8 cellular contexts compared by ENCODE assay signal in the genomic region with DNA sequence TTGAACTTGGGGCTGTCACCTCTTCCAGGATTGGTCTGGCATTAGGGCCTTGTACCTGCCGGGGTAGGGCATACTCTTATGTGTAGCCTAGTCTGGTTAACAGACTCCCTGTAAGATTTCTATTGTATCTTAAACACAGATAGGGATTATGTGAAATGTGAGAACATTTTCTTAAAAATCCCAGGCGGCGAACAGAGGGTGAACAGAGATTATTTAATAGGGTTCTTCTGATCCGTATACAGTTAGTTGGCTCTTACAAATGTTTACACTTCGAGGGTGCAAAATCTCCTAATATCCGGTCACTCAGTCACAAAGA. TPM values are rescaled to one million over a fixed set of nuclear protein-coding genes. Genes with fewer than 3 reads are reported as not detected.
A peak's percentile ranks its signal among the peaks of the same experiment; 100 is the strongest.
DNase-seq lines count a peak whose midpoint lies in the region; ATAC-seq and TF ChIP-seq lines count a peak whose summit lies in the region.

No MANE protein-coding gene starts in this region.

- WGBS in stomach, 5 donors: 1 to 10% (median 3%) methylated on average over 6 of the region's 6 CpGs

- H3K4me1 Mint-ChIP-seq in activated CD4-positive, alpha-beta memory T cell treated with anti-CD3 and anti-CD28 coated beads for 36 hours (ENCODE audit: low read depth): peaks cover 36% of the 10 kb centered on the region

- H3K27ac ChIP-seq in stomach: peak overlapping the region; percentile 76 to 94 (median 92)

- no peaks in the 10 kb centered on the region for H3K9me3 Mint-ChIP-seq in activated CD4-positive, alpha-beta memory T cell treated with anti-CD3 and anti-CD28 coated beads for 36 hours

- CTCF ChIA-PET in activated CD4-positive, alpha-beta memory T cell treated with anti-CD3 and anti-CD28 coated beads for 36 hours (lab: Charles Lee): interaction anchor here (0.6 to 2.8 kb wide), 6 partner anchors 13 to 266 kb away, joined by 3 to 25 read pairs (median 12); no protein-coding TSS in a partner anchor

- H3K9me3 ChIP-seq in iPS-15b (ENCODE audit: control insufficient read depth, insufficient read depth, low read length) (no peaks in the 10 kb centered on the region), stomach (no peaks in the 10 kb centered on the region)

- H3K27me3 ChIP-seq in iPS-15b (ENCODE audit: control insufficient read depth, insufficient read depth, low read length) (peaks cover 47% of the 10 kb centered on the region), stomach (no peaks in the 10 kb centered on the region)

- ATAC-seq in HG02943 (IDR thresholded peaks at IDR 0.05; ENCODE audit: low read depth, unreplicated experiment) (peak; percentile 32), GM19452 (IDR thresholded peaks at IDR 0.05; ENCODE audit: unreplicated experiment) (no peak)

- TF ChIP-seq POLR2A in stomach (IDR thresholded peaks at IDR 0.05): no peak

- H3K36me3 Mint-ChIP-seq in activated CD4-positive, alpha-beta memory T cell treated with anti-CD3 and anti-CD28 coated beads for 36 hours: peaks cover 8% of the 10 kb centered on the region

- peak; percentile 74 for DNase-seq in NCI-H2029 treated with DMSO at 0.1 percent for 48 hours (lab: John Stamatoyannopoulos, UW)
- DNase-seq in NCI-H2029 (lab: John Stamatoyannopoulos, UW): no peak
- no peak for DNase-seq in activated CD4-positive, alpha-beta memory T cell treated with anti-CD3 and anti-CD28 coated beads for 36 hours
- DNase-seq in stomach: no peak
- no peak for DNase-seq in globus pallidus (ENCODE audit: low spot score)

- H3K36me3 ChIP-seq in iPS-15b (ENCODE audit: control insufficient read depth, insufficient read depth, low read length) (no peaks in the 10 kb centered on the region), stomach (no peaks in the 10 kb centered on the region)

- peak overlapping the region; percentile 93 for H3K4me3 Mint-ChIP-seq in activated CD4-positive, alpha-beta memory T cell treated with anti-CD3 and anti-CD28 coated beads for 36 hours

- peak overlapping the region; percentile 62 for H3K4me3 ChIP-seq in iPS-15b (ENCODE audit: low read depth, low read length)
- peak overlapping the region; percentile 67 to 90 (median 80) for H3K4me3 ChIP-seq in stomach

- intact Hi-C loops in activated CD4-positive, alpha-beta memory T cell treated with anti-CD3 and anti-CD28 coated beads for 36 hours (cut with micrococcal nuclease): loop anchor here (1.0 to 10.0 kb wide), 8 partner anchors 43 to 1559 kb away; partner anchors contain the start of genes DPH3, OXNAD1, RFTN1 and TBC1D5
- intact Hi-C loops in stomach (cut with DNase I; ENCODE audit: low total_unique reads): loop anchor here (10.0 kb wide), 1 partner anchor 149 kb away; no protein-coding TSS in a partner anchor

- H3K27ac Mint-ChIP-seq in activated CD4-positive, alpha-beta memory T cell treated with anti-CD3 and anti-CD28 coated beads for 36 hours: peak overlapping the region; percentile 98

- TF ChIP-seq CTCF in stomach (IDR thresholded peaks at IDR 0.05): no peak

- no peaks in the 10 kb centered on the region for H3K27me3 Mint-ChIP-seq in activated CD4-positive, alpha-beta memory T cell treated with anti-CD3 and anti-CD28 coated beads for 36 hours

- POLR2A ChIA-PET in activated CD4-positive, alpha-beta memory T cell treated with anti-CD3 and anti-CD28 coated beads for 36 hours (lab: Charles Lee): interaction anchor here (0.8 to 2.2 kb wide), 2 partner anchors 11 to 19 kb away, joined by 3 to 8 read pairs; no protein-coding TSS in a partner anchor

- TF ChIP-seq EP300 in stomach (IDR thresholded peaks at IDR 0.05): no peak

- no peak overlapping the region for H3K9ac ChIP-seq in iPS-15b (ENCODE audit: low read depth, low read length)

- H3K4me1 ChIP-seq in iPS-15b (ENCODE audit: control insufficient read depth, insufficient read depth, low read length) (peaks cover 2% of the 10 kb centered on the region), stomach (peaks cover 10 to 64% (median 38%) of the 10 kb centered on the region in 4 donors)

RNA-seq across cellular contexts. Expression of gene PLCL2, which starts 0.8 kb away (rescaled TPM):
- 10 to 100 TPM; 16.7 to 17.1 TPM for total RNA-seq in activated CD4-positive, alpha-beta memory T cell treated with anti-CD3 and anti-CD28 coated beads for 36 hours
- total RNA-seq in stomach: 10 to 100 TPM in 3 of 5 donors, 1 to 10 TPM in 2; 2.9 to 34.9 (median 14.3) TPM
- polyA plus RNA-seq in stomach: 1 to 10 TPM; 1.0 to 5.8 (median 5.5) TPM
